1 cellular context compared by ENCODE assay signal in the genomic region with DNA sequence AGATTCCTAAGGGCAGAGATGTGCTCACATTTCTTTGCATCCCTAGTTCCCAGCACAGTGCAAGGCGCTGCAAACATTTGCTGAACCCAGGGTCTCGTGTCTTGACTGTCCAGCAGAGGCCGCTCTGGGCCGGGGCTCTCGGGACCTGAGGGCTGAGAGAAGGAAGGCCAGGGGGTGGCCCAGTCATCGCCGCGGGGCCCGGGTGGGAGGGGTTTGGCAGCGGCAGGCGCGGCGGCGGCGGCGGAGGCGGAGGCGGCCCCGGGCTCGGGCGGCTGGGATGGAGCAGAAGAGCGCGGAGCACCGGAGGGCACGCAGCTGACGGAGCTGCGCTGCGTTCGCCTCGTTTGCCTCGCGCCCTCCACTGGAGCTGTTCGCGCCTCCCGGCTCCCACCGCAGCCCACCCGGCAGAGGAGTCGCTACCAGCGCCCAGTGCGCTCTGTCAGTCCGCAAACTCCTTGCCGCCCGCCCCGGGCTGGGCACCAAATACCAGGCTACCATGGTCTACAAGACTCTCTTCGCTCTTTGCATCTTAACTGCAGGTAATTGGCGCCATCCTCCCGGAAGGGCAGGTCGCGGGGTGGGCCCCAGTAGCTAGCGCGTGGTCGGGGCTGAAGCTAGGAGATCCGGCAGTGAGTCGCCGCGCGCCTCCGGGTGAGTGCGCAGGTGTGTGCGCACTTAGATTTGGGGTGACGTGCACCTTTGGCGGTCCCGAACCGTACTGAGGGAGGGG.
TF ChIP-seq lines count a peak whose summit lies in the region.

A gene with protein sequence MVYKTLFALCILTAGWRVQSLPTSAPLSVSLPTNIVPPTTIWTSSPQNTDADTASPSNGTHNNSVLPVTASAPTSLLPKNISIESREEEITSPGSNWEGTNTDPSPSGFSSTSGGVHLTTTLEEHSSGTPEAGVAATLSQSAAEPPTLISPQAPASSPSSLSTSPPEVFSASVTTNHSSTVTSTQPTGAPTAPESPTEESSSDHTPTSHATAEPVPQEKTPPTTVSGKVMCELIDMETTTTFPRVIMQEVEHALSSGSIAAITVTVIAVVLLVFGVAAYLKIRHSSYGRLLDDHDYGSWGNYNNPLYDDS (plus strand): TSS at position 285 of the 730 bp plus-strand sequence. CDS start 212 bp downstream, at position 497.

TF ChIP-seq in GM23338, 12 proteins besides CTCF, POLR2A, EP300 and RAD21 (continued from another document):
- TF ChIP-seq POLR2AphosphoS5 (IDR thresholded peaks at IDR 0.05; ENCODE audit: low read depth): peak; percentile 17; the same call in 1 of the 2 replicates
- TF ChIP-seq CREB1 (CRISPR knock-in tag; IDR thresholded peaks at IDR 0.05; ENCODE audit: low read depth): no peak
- no peak for TF ChIP-seq STAT1 (IDR thresholded peaks at IDR 0.05; ENCODE audit: unreplicated experiment)
